ENCODE assay signal across 8 cellular contexts in the genomic region with DNA sequence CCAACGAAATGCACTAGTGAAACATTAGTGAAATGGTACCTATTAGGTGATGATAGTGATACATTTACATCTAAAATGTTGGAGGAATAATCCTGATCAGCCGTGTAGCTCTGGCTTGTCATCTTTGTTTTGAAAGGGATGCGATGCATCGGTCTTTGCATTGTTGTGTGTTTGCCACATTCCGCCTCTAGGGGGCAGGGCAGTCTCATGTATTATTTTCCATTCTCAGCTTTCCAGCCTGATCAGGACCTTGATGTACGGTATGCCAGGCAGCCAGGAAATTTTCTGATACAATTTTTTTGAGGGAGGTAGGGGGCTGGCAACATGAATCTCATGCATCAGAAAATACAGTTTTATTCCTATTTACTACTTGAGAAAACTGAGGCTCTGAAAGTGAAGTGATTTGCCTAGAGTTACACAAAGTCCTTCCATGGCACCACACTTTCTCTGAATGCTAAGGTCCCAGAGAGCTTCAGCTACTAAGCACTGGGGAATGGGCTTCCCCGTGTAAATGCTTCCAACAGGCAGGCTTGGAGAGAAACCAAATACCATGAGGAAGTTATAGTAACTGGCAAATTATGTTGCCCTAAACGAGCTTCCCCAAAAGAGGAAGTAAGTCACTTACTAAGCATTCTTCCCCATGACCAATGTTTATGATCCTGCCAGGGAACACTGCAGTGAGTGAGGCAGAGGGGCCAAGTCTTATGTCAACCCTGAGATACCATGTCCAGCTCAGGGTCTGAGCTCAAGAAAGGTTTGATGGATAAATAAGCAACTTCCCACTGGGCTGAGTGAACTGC. TPM values are rescaled to one million over a fixed set of nuclear protein-coding genes. Genes with fewer than 3 reads are reported as not detected.
DNase-seq lines count a peak whose midpoint lies in the region; ATAC-seq and TF ChIP-seq lines count a peak whose summit lies in the region.

No MANE protein-coding gene starts in this region.

- peak; percentile 56 to 74 for ATAC-seq in gastrocnemius medialis
- no peak for ATAC-seq in GM21786 (IDR thresholded peaks at IDR 0.05; ENCODE audit: unreplicated experiment)

- intact Hi-C loops in left ventricle myocardium inferior (cut with micrococcal nuclease) (no loop called here), gastrocnemius medialis (cut with DNase I; ENCODE audit: low total_unique reads) (loop anchor here (2.0 kb wide), 1 partner anchor 124 kb away; no protein-coding TSS in a partner anchor)

- TF ChIP-seq CTCF in left ventricle myocardium inferior (IDR thresholded peaks at IDR 0.05; ENCODE audit: borderline replicate concordance) (peak; percentile 71), gastrocnemius medialis (IDR thresholded peaks at IDR 0.05 in 4 of 5, conservative IDR thresholded peaks at IDR 0.05 in 1 of 5) (peak; percentile 24 to 81 (median 72))

- no peak overlapping the region for H3K4me3 ChIP-seq in left ventricle myocardium inferior
- no peak overlapping the region for H3K4me3 ChIP-seq in gastrocnemius medialis

- no peak for TF ChIP-seq POLR2A in gastrocnemius medialis (IDR thresholded peaks at IDR 0.05)

- H3K9me3 ChIP-seq in left ventricle myocardium inferior (replicated peaks) (no peaks in the 10 kb centered on the region), gastrocnemius medialis (no peaks in the 10 kb centered on the region)

- H3K4me1 ChIP-seq in left ventricle myocardium inferior = peaks cover 3% of the 10 kb centered on the region
- no peaks in the 10 kb centered on the region for H3K4me1 ChIP-seq in gastrocnemius medialis

- in situ Hi-C loops in gastrocnemius medialis (cut with MboI; ENCODE audit: low sequenced_read_pairs in 4 of 4) = loop anchor here (5.0 to 25.0 kb wide), 3 partner anchors 112 to 124 kb away; a partner anchor contains a TSS

- no peaks in the 10 kb centered on the region for H3K36me3 ChIP-seq in left ventricle myocardium inferior
- no peaks in the 10 kb centered on the region for H3K36me3 ChIP-seq in gastrocnemius medialis

- H3K27me3 ChIP-seq in left ventricle myocardium inferior (ENCODE audit: low read depth) (peaks cover under 1% of the 10 kb centered on the region), gastrocnemius medialis (no peaks in the 10 kb centered on the region)

- H3K27ac ChIP-seq in left ventricle myocardium inferior (replicated peaks) (no peak overlapping the region), gastrocnemius medialis (no peak overlapping the region)

- peak; percentile 52 for DNase-seq in NCI-H2196 (lab: John Stamatoyannopoulos, UW; ENCODE audit: unreplicated experiment)
- no peak for DNase-seq in NCI-H2196 treated with DMSO at 0.1 percent for 48 hours (lab: John Stamatoyannopoulos, UW; ENCODE audit: unreplicated experiment)
- DNase-seq in Kasumi-1 (lab: John Stamatoyannopoulos, UW) = peak; percentile 68 to 70
- DNase-seq in T follicular helper cell (ENCODE audit: low read depth) = peak; percentile 46
- DNase-seq in amygdala (lab: John Stamatoyannopoulos, UW) = peak in 41 of 56 donors; percentile 2 to 78 (median 26)
- peak; percentile 39 for DNase-seq in left ventricle myocardium inferior
- peak in 1 of 2 donors; percentile 44 for DNase-seq in gastrocnemius medialis

RNA-seq across cellular contexts. Expression of a gene that starts 31.8 kb away (rescaled TPM):
- 17.1 TPM for total RNA-seq in left ventricle myocardium inferior
- total RNA-seq in gastrocnemius medialis = 100 to 1,000 TPM in 1 of 4 donors, 10 to 100 TPM in 3; 59.2 to 127 (median 73.9) TPM
